ENCODE assay signal across 8 cellular contexts in genomic region chr3:111737712-111738097, GRCh38.
DNase-seq lines count a peak whose midpoint lies in the region; ATAC-seq and TF ChIP-seq lines count a peak whose summit lies in the region.

No MANE protein-coding gene starts in this region.

- no peak overlapping the region for H3K4me2 ChIP-seq in H9 (ENCODE audit: insufficient read depth, insufficient read length, low read length)

- CTCF ChIA-PET in AG04450 (lab: Charles Lee) = interaction anchor here (1.3 to 3.1 kb wide), 3 partner anchors 18 to 123 kb away, joined by 3 to 10 read pairs (median 6); no protein-coding TSS in a partner anchor

- no peaks in the 10 kb centered on the region for H3K4me1 Mint-ChIP-seq in CD14-positive monocyte
- H3K4me1 Mint-ChIP-seq in H9 = no peaks in the 10 kb centered on the region

- no peak overlapping the region for H2BK20ac ChIP-seq in H9 (ENCODE audit: low read depth, low read length, poor library complexity, severe bottlenecking)

- no peak overlapping the region for H2AK5ac ChIP-seq in H9 (ENCODE audit: insufficient read length, low read length)

- H3K4me3 ChIP-seq in AG04450 (ENCODE audit: low read depth, low read length) = no peak overlapping the region

- H2BK12ac ChIP-seq in H9 (ENCODE audit: insufficient read length, low read depth, low read length) = no peak overlapping the region

- H3K27ac ChIP-seq in AG04450 (ENCODE audit: low read depth, low read length) (no peak overlapping the region), H9 (ENCODE audit: insufficient read length, low read depth, low read length) (no peak overlapping the region)

- no peaks in the 10 kb centered on the region for H4K20me1 ChIP-seq in H9 (ENCODE audit: control insufficient read depth, insufficient read depth, insufficient read length)

- H3K4ac ChIP-seq in H9 (ENCODE audit: low read depth, low read length) = no peak overlapping the region

- H3K27ac Mint-ChIP-seq in CD14-positive monocyte = no peak overlapping the region
- no peak overlapping the region for H3K27ac Mint-ChIP-seq in H9

- H3K4me3 Mint-ChIP-seq in CD14-positive monocyte (no peak overlapping the region), H9 (no peak overlapping the region)

- H3K18ac ChIP-seq in H9 (ENCODE audit: insufficient read length, low read depth, low read length) = no peak overlapping the region

- WGBS in H9 (ENCODE audit: extremely low coverage, insufficient read length, low lambda C conversion rate) = no CpG with 5 or more reads among the region's 3 CpGs

- H3K27me3 Mint-ChIP-seq in CD14-positive monocyte (ENCODE audit: low read depth in 3 of 3) (peaks cover 0 to 4% (median 3%) of the 10 kb centered on the region in 3 donors), H9 (ENCODE audit: low read depth) (no peaks in the 10 kb centered on the region)

- ATAC-seq in left lobe of liver (peak; percentile 69), GM18520 (IDR thresholded peaks at IDR 0.05; ENCODE audit: unreplicated experiment) (no peak)

- intact Hi-C loops in CD14-positive monocyte (cut with micrococcal nuclease) = no loop called here

- H2AFZ ChIP-seq in H9 (ENCODE audit: low read length) = no peak overlapping the region

- H3K14ac ChIP-seq in H9 (ENCODE audit: insufficient read depth, low read length) = no peak overlapping the region

- no peaks in the 10 kb centered on the region for H3K79me2 ChIP-seq in H9 (ENCODE audit: insufficient read depth, low read length)

- H3K9me3 ChIP-seq in AG04450 (ENCODE audit: control insufficient read depth, insufficient read depth, low read length) (no peaks in the 10 kb centered on the region), H9 (ENCODE audit: control insufficient read depth, low read depth, low read length) (no peaks in the 10 kb centered on the region)

- H3K56ac ChIP-seq in H9 (ENCODE audit: insufficient read length, low read depth, low read length) = no peak overlapping the region

- POLR2A ChIA-PET in AG04450 (lab: Yijun Ruan, JAX) = interaction anchor here (0.7 to 1.2 kb wide), 4 partner anchors 23 to 123 kb away, joined by 3 to 4 read pairs (median 3); partner anchors contain the start of gene PHLDB2

- H4K5ac ChIP-seq in H9 (ENCODE audit: insufficient read length, low read depth, low read length) = no peak overlapping the region

- no peaks in the 10 kb centered on the region for H3K4me1 ChIP-seq in H9 (ENCODE audit: insufficient read depth, low read length)

- no peak overlapping the region for H3K23ac ChIP-seq in H9 (ENCODE audit: insufficient read length, low read depth, low read length)

- H3K23me2 ChIP-seq in H9 (ENCODE audit: insufficient read length, low read depth, low read length, poor library complexity, severe bottlenecking) = no peaks in the 10 kb centered on the region

- H3K9me3 Mint-ChIP-seq in CD14-positive monocyte = no peaks in the 10 kb centered on the region
- H3K9me3 Mint-ChIP-seq in H9 = no peaks in the 10 kb centered on the region

- no peaks in the 10 kb centered on the region for H3K79me1 ChIP-seq in H9 (ENCODE audit: insufficient read depth, low read depth, low read length, poor library complexity, severe bottlenecking)

- no peak overlapping the region for H2BK15ac ChIP-seq in H9 (ENCODE audit: low read depth, low read length)

- no peak overlapping the region for H4K91ac ChIP-seq in H9 (ENCODE audit: insufficient read length, low read depth, low read length)

- no peak overlapping the region for H3K9ac ChIP-seq in H9 (ENCODE audit: extremely low read depth, insufficient read length, low read length)

- H3K27me3 ChIP-seq in AG04450 (ENCODE audit: control insufficient read depth, insufficient read depth, low read length) (peaks cover 7% of the 10 kb centered on the region), H9 (ENCODE audit: insufficient read depth, low read length) (no peaks in the 10 kb centered on the region)

- no peak overlapping the region for H2BK120ac ChIP-seq in H9 (ENCODE audit: low read depth, low read length, poor library complexity, severe bottlenecking)

- H3T11ph ChIP-seq in H9 (ENCODE audit: low read length) = no peak overlapping the region

- H3K36me3 Mint-ChIP-seq in CD14-positive monocyte (no peaks in the 10 kb centered on the region), H9 (ENCODE audit: insufficient read depth in 1 of 3, low read depth in 3 of 3) (no peaks in the 10 kb centered on the region)

- no peak overlapping the region for H4K8ac ChIP-seq in H9 (replicated peaks; ENCODE audit: insufficient read length, low read depth, low read length)

- no peak overlapping the region for H2BK5ac ChIP-seq in H9 (ENCODE audit: insufficient read length, low read length)

- peak; percentile 92 for DNase-seq in AG04450 (ENCODE audit: low read depth, low spot score)
- peak; percentile 16 for DNase-seq in GOT3 (lab: John Stamatoyannopoulos, UW)
- peak; percentile 68 for DNase-seq in RPMI8226
- peak; percentile 72 for DNase-seq in left lobe of liver (ENCODE audit: low spot score)
- DNase-seq in NCI-H2081 (lab: John Stamatoyannopoulos, UW) = no peak
- DNase-seq in CD14-positive monocyte (ENCODE audit: low spot score) = no peak
- DNase-seq in H9 = no peak

- TF ChIP-seq CTCF in AG04450 (IDR thresholded peaks at IDR 0.05; ENCODE audit: low read depth, low read length) (no peak), CD14-positive monocyte (IDR thresholded peaks at IDR 0.05) (no peak), H9 (conservative IDR thresholded peaks at IDR 0.05) (no peak)

Comparison
In these comparisons a context has a peak if more than half of its experiments do, and no peak if none do; other contexts are left out.
1. DNase-seq: peak in AG04450 (single experiment), GOT3 (single experiment), RPMI8226 (single experiment) and left lobe of liver (single experiment); none in NCI-H2081 (0 of 2), CD14-positive monocyte (single experiment) and H9 (single experiment).